ENCODE assay signal across 1 cellular context in genomic region chr11:128859563-128860441, GRCh38.
TF ChIP-seq lines count a peak whose summit lies in the region.

No MANE protein-coding gene starts in this region.

TF ChIP-seq in endothelial cell of umbilical vein, 7 proteins besides CTCF, POLR2A, EP300 and RAD21 (continued from another document):
- TF ChIP-seq POLR2AphosphoS5 (IDR thresholded peaks at IDR 0.05; ENCODE audit: insufficient read depth, low read depth, low read length): no peak
TF ChIP-seq in endothelial cell of umbilical vein: peak in this region for 0.
